11 cellular contexts compared by ENCODE assay signal in the genomic region with DNA sequence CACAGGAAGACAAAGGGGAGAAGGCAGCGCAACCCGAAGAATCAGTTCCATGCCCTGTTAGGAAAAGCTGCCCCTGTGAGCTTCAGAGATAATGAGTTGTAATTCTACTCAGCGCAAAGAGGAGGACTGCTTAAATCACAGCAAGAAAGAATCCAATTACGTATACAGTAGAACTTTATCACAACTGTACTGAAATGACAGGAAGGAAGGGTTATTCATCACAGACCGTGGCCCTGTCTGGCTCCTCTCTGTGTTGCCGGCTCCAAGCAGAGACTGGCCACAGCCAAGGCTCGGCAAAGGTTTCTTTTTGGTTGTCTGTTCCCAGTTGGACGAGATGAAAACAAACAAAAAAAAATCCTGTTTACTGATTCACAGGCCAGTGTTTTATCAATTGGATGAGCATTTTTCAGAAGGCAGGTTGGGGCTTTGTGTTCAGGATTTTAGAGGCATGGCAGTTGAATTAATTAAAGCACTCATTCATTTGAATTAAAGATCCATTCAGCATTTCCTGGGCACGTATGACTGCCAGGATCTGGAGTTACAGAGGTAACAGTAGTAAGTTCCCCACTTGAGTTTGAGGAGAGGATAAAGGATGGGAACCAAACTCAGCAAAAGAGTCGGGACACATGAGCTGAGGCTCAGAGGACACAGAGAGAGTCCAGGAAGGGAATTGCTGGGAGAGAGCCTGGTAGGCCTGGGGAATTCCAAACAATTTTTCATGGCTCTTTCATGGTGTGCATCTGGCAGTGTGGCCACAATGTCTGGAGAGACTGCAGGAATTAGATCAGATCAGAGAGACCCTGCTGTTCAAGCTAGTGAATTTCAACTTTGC.
A peak's percentile ranks its signal among the peaks of the same experiment; 100 is the strongest.
DNase-seq lines count a peak whose midpoint lies in the region; ATAC-seq, FAIRE-seq and TF ChIP-seq lines count a peak whose summit lies in the region.
"Had no signal": no experiment of that assay in that cellular context is flagged by ENCODE, and none has a peak within 500 bp of the region (broad histone marks: within the 10 kb centered on the region; RNA-seq: fewer than 3 reads in every experiment).

No MANE protein-coding gene starts in this region.

- H3K4me1 ChIP-seq in osteoblast (ENCODE audit: insufficient read depth, low read length), result peaks cover 28% of the 10 kb centered on the region
- peaks cover 2 to 7% of the 10 kb centered on the region in 2 donors for H3K4me1 ChIP-seq in kidney (ENCODE audit: control insufficient read depth in 1 of 2, insufficient read depth in 1 of 2, low read depth in 1 of 2, low read length in 2 of 2)

- no peaks in the 10 kb centered on the region for H3K9me3 ChIP-seq in osteoblast (ENCODE audit: low read depth, low read length)
- H3K9me3 ChIP-seq in kidney (ENCODE audit: control insufficient read depth in 1 of 2, low read length in 2 of 2), result no peaks in the 10 kb centered on the region

- H3K4me3 Mint-ChIP-seq in activated CD8-positive, alpha-beta T cell treated with anti-CD3 and anti-CD28 coated beads for 36 hours, result no peak overlapping the region
- H3K4me3 Mint-ChIP-seq: brain had no signal

- H3K36me3 ChIP-seq in osteoblast (ENCODE audit: insufficient read depth, low read length) (no peaks in the 10 kb centered on the region), kidney (ENCODE audit: control insufficient read depth in 1 of 2, insufficient read depth in 2 of 2, low read length in 2 of 2) (no peaks in the 10 kb centered on the region)

- POLR2A ChIA-PET in activated CD8-positive, alpha-beta T cell treated with anti-CD3 and anti-CD28 coated beads for 36 hours (lab: Charles Lee), result no interaction called here

- H4K20me1 ChIP-seq in osteoblast (ENCODE audit: insufficient read depth, low read length), result no peaks in the 10 kb centered on the region

- H3K9me3 Mint-ChIP-seq in activated CD8-positive, alpha-beta T cell treated with anti-CD3 and anti-CD28 coated beads for 36 hours, result no peaks in the 10 kb centered on the region
- H3K9me3 Mint-ChIP-seq: brain had no signal

- DNase-seq in AG20443 (ENCODE audit: low spot score) (peak; percentile 59), NCI-H446 treated with DMSO at 0.1 percent for 48 hours (lab: John Stamatoyannopoulos, UW) (peak; percentile 46), fibroblast of mammary gland (ENCODE audit: low read depth) (peak; percentile 62), osteoblast (ENCODE audit: insufficient read length, low spot score, missing footprints) (peak; percentile 44), NK-92 (lab: John Stamatoyannopoulos, UW; ENCODE audit: unreplicated experiment) (no peak), UCSD-AML1 (lab: John Stamatoyannopoulos, UW; ENCODE audit: unreplicated experiment) (no peak), kidney (no peak)
- no peak for DNase-seq in activated CD8-positive, alpha-beta T cell treated with anti-CD3 and anti-CD28 coated beads for 36 hours
- DNase-seq: PC-3; stimulated activated naive CD4-positive, alpha-beta T cell had no signal

- H3K9ac ChIP-seq in kidney (ENCODE audit: low read length in 2 of 2), result no peak overlapping the region

- CTCF ChIA-PET in activated CD8-positive, alpha-beta T cell treated with anti-CD3 and anti-CD28 coated beads for 36 hours (lab: Charles Lee), result no interaction called here

- no peaks in the 10 kb centered on the region for H3K79me2 ChIP-seq in osteoblast (ENCODE audit: insufficient read depth, low read length)

- H3K36me3 Mint-ChIP-seq in activated CD8-positive, alpha-beta T cell treated with anti-CD3 and anti-CD28 coated beads for 36 hours (ENCODE audit: low read depth), result no peaks in the 10 kb centered on the region

- peak overlapping the region; percentile 62 for H3K27ac ChIP-seq in osteoblast (ENCODE audit: low read depth, low read length)
- no peak overlapping the region for H3K27ac ChIP-seq in kidney (ENCODE audit: low read depth in 2 of 2, low read length in 2 of 2)

- no peak for FAIRE-seq in kidney (lab: Jason Lieb, UNC)

- H3K4me1 Mint-ChIP-seq in activated CD8-positive, alpha-beta T cell treated with anti-CD3 and anti-CD28 coated beads for 36 hours (ENCODE audit: low read depth), result peaks cover 13% of the 10 kb centered on the region

- intact Hi-C loops in activated CD8-positive, alpha-beta T cell treated with anti-CD3 and anti-CD28 coated beads for 36 hours (cut with micrococcal nuclease), result no loop called here
- intact Hi-C loops in kidney (cut with DNase I), result no loop called here

- peak overlapping the region; percentile 8 for H3K4me2 ChIP-seq in osteoblast (ENCODE audit: insufficient read depth, low read length)

- peak overlapping the region; percentile 72 for H2AFZ ChIP-seq in osteoblast (ENCODE audit: low read length)

- no peak for ATAC-seq in activated CD8-positive, alpha-beta T cell treated with anti-CD3 and anti-CD28 coated beads for 36 hours
- ATAC-seq: PC-3 had no signal

- TF ChIP-seq CTCF in fibroblast of mammary gland (conservative IDR thresholded peaks at IDR 0.05; ENCODE audit: control insufficient read depth, insufficient read depth, low read depth, low read length) (no peak), osteoblast (IDR thresholded peaks at IDR 0.05; ENCODE audit: extremely low read depth, low read depth, low read length) (no peak), kidney (IDR thresholded peaks at IDR 0.05; ENCODE audit: borderline replicate concordance, extremely low read depth, insufficient read depth) (no peak)
- no peak for TF ChIP-seq CTCF in activated CD8-positive, alpha-beta T cell treated with anti-CD3 and anti-CD28 coated beads for 36 hours (IDR thresholded peaks at IDR 0.05)

- H3K4me3 ChIP-seq in fibroblast of mammary gland (ENCODE audit: control insufficient read depth, low read depth, low read length) (no peak overlapping the region), osteoblast (ENCODE audit: insufficient read depth, low read length) (no peak overlapping the region), kidney (ENCODE audit: low read length in 2 of 2) (no peak overlapping the region)

- H3K27me3 Mint-ChIP-seq in activated CD8-positive, alpha-beta T cell treated with anti-CD3 and anti-CD28 coated beads for 36 hours, result no peaks in the 10 kb centered on the region

- no peaks in the 10 kb centered on the region for H3K27me3 ChIP-seq in osteoblast (ENCODE audit: insufficient read depth, low read length)

- no peak overlapping the region for H3K27ac Mint-ChIP-seq in activated CD8-positive, alpha-beta T cell treated with anti-CD3 and anti-CD28 coated beads for 36 hours
- H3K27ac Mint-ChIP-seq: brain had no signal

Comparison
In these comparisons a context has a peak if more than half of its experiments do, and no peak if none do; other contexts are left out.
1. DNase-seq: peak in AG20443 (single experiment), NCI-H446 treated with DMSO at 0.1 percent for 48 hours (single experiment), fibroblast of mammary gland (single experiment) and osteoblast (single experiment); none in activated CD8-positive, alpha-beta T cell treated with anti-CD3 and anti-CD28 coated beads for 36 hours (single experiment), NK-92 (single experiment), UCSD-AML1 (single experiment) and kidney (single experiment).